Comparison of ENCODE assay signal across 8 cellular contexts in genomic region chr1:220690140-220691038, GRCh38. TPM values are rescaled to one million over a fixed set of nuclear protein-coding genes. Genes with fewer than 3 reads are reported as not detected.
DNase-seq lines count a peak whose midpoint lies in the region; ATAC-seq and TF ChIP-seq lines count a peak whose summit lies in the region.

TSS of gene C1orf115 (plus strand) at chr1:220690363. CDS start at chr1:220690403, 40 bp downstream.

- H3K9me3 ChIP-seq in esophagus muscularis mucosa: no peaks in the 10 kb centered on the region

- no peak for DNase-seq in CD14-positive monocyte (ENCODE audit: low spot score)
- DNase-seq in NCI-H82 treated with DMSO at 0.1 percent for 48 hours (lab: John Stamatoyannopoulos, UW; ENCODE audit: unreplicated experiment): peak; percentile 45
- DNase-seq in activated T-cell treated with anti-CD3 and anti-CD28 coated beads, Interleukin-2, amount 50 U/mL, for 4 hours: peak; percentile 63
- peak; percentile 93 for DNase-seq in esophagus muscularis mucosa (ENCODE audit: extremely low spot score)
- DNase-seq in naive thymus-derived CD8-positive, alpha-beta T cell: peak; percentile 36 to 73 (median 56)

- H3K27ac Mint-ChIP-seq in CD14-positive monocyte: peak within 1 kb of the TSS in 1 of 7 donors; percentile 37
- H3K27ac Mint-ChIP-seq in naive thymus-derived CD8-positive, alpha-beta T cell: peak within 1 kb of the TSS in 3 of 10 donors; percentile 37 to 53 (median 52)
- peak within 1 kb of the TSS; percentile 97 for H3K27ac Mint-ChIP-seq in stimulated activated memory B cell treated with anti-CD40 and anti-IgM and Interleukin-4, amounts not matched to agents 10 μg/mL and 1 μg/mL and 100 μg/mL, for 72 hours

- H3K27ac ChIP-seq in esophagus muscularis mucosa (replicated peaks in 1 of 4): peak within 1 kb of the TSS; percentile 60 to 71 (median 67)

- peaks cover 19% of the 10 kb centered on the region for H3K4me1 Mint-ChIP-seq in CD14-positive monocyte
- peaks cover 9% of the 10 kb centered on the region for H3K4me1 Mint-ChIP-seq in activated T-cell treated with anti-CD3 and anti-CD28 coated beads, Interleukin-2, amount 50 U/mL, for 4 hours (ENCODE audit: low read depth)
- H3K4me1 Mint-ChIP-seq in naive thymus-derived CD8-positive, alpha-beta T cell: peaks cover 2 to 9% (median 8%) of the 10 kb centered on the region in 4 donors
- peaks cover 25% of the 10 kb centered on the region for H3K4me1 Mint-ChIP-seq in stimulated activated memory B cell treated with anti-CD40 and anti-IgM and Interleukin-4, amounts not matched to agents 10 μg/mL and 1 μg/mL and 100 μg/mL, for 72 hours

- no peaks in the 10 kb centered on the region for H3K36me3 ChIP-seq in esophagus muscularis mucosa

- peaks cover 0 to 6% (median 4%) of the 10 kb centered on the region in 7 donors for H3K9me3 Mint-ChIP-seq in CD14-positive monocyte
- H3K9me3 Mint-ChIP-seq in activated T-cell treated with anti-CD3 and anti-CD28 coated beads, Interleukin-2, amount 50 U/mL, for 4 hours: no peaks in the 10 kb centered on the region
- H3K9me3 Mint-ChIP-seq in naive thymus-derived CD8-positive, alpha-beta T cell: no peaks in the 10 kb centered on the region
- no peaks in the 10 kb centered on the region for H3K9me3 Mint-ChIP-seq in stimulated activated memory B cell treated with anti-CD40 and anti-IgM and Interleukin-4, amounts not matched to agents 10 μg/mL and 1 μg/mL and 100 μg/mL, for 72 hours

- TF ChIP-seq CTCF in CD14-positive monocyte (IDR thresholded peaks at IDR 0.05) (peak; percentile 100), esophagus muscularis mucosa (IDR thresholded peaks at IDR 0.05) (peak; percentile 87 to 98 (median 97))

- ATAC-seq in GM19351 (IDR thresholded peaks at IDR 0.05; ENCODE audit: unreplicated experiment) (peak; percentile 93), HG03460 (IDR thresholded peaks at IDR 0.05; ENCODE audit: unreplicated experiment) (peak; percentile 94)
- peak; percentile 96 to 97 for ATAC-seq in activated T-cell treated with anti-CD3 and anti-CD28 coated beads, Interleukin-2, amount 50 U/mL, for 4 hours
- peak; percentile 91 to 93 for ATAC-seq in naive thymus-derived CD8-positive, alpha-beta T cell
- ATAC-seq in stimulated activated memory B cell treated with anti-CD40 and anti-IgM and Interleukin-4, amounts not matched to agents 10 μg/mL and 1 μg/mL and 100 μg/mL, for 72 hours: peak; percentile 98

- peak within 1 kb of the TSS; percentile 91 to 93 for H3K4me3 Mint-ChIP-seq in CD14-positive monocyte
- H3K4me3 Mint-ChIP-seq in activated T-cell treated with anti-CD3 and anti-CD28 coated beads, Interleukin-2, amount 50 U/mL, for 4 hours: peak within 1 kb of the TSS; percentile 82
- H3K4me3 Mint-ChIP-seq in naive thymus-derived CD8-positive, alpha-beta T cell: peak within 1 kb of the TSS; percentile 62 to 88 (median 79)
- peak within 1 kb of the TSS; percentile 95 for H3K4me3 Mint-ChIP-seq in stimulated activated memory B cell treated with anti-CD40 and anti-IgM and Interleukin-4, amounts not matched to agents 10 μg/mL and 1 μg/mL and 100 μg/mL, for 72 hours

- no peak for TF ChIP-seq EP300 in esophagus muscularis mucosa (IDR thresholded peaks at IDR 0.05)

- H3K4me3 ChIP-seq in esophagus muscularis mucosa: peak within 1 kb of the TSS; percentile 70 to 84 (median 73)

- peaks cover 17 to 35% (median 24%) of the 10 kb centered on the region in 3 donors for H3K27me3 Mint-ChIP-seq in CD14-positive monocyte (ENCODE audit: low read depth in 3 of 3)
- H3K27me3 Mint-ChIP-seq in activated T-cell treated with anti-CD3 and anti-CD28 coated beads, Interleukin-2, amount 50 U/mL, for 4 hours (ENCODE audit: low read depth): peaks cover 14% of the 10 kb centered on the region
- peaks cover 10 to 37% (median 19%) of the 10 kb centered on the region in 5 donors for H3K27me3 Mint-ChIP-seq in naive thymus-derived CD8-positive, alpha-beta T cell
- H3K27me3 Mint-ChIP-seq in stimulated activated memory B cell treated with anti-CD40 and anti-IgM and Interleukin-4, amounts not matched to agents 10 μg/mL and 1 μg/mL and 100 μg/mL, for 72 hours: no peaks in the 10 kb centered on the region

- peaks cover 4 to 24% (median 18%) of the 10 kb centered on the region in 4 donors for H3K4me1 ChIP-seq in esophagus muscularis mucosa

- intact Hi-C loops in CD14-positive monocyte (cut with micrococcal nuclease): loop anchor here (2.0 to 5.0 kb wide), 3 partner anchors 42 to 87 kb away; no protein-coding TSS in a partner anchor
- intact Hi-C loops in esophagus muscularis mucosa (cut with DNase I): loop anchor here (2.0 to 5.0 kb wide), 2 partner anchors 42 to 87 kb away; no protein-coding TSS in a partner anchor

- POLR2A ChIA-PET in naive thymus-derived CD8-positive, alpha-beta T cell (lab: Charles Lee): no interaction called here

- H3K27me3 ChIP-seq in esophagus muscularis mucosa: no peaks in the 10 kb centered on the region

- H3K36me3 Mint-ChIP-seq in CD14-positive monocyte: peaks cover 0 to 3% of the 10 kb centered on the region in 2 donors
- H3K36me3 Mint-ChIP-seq in activated T-cell treated with anti-CD3 and anti-CD28 coated beads, Interleukin-2, amount 50 U/mL, for 4 hours (ENCODE audit: insufficient read depth): no peaks in the 10 kb centered on the region
- no peaks in the 10 kb centered on the region for H3K36me3 Mint-ChIP-seq in naive thymus-derived CD8-positive, alpha-beta T cell
- no peaks in the 10 kb centered on the region for H3K36me3 Mint-ChIP-seq in stimulated activated memory B cell treated with anti-CD40 and anti-IgM and Interleukin-4, amounts not matched to agents 10 μg/mL and 1 μg/mL and 100 μg/mL, for 72 hours

- 6% methylated on average over 29 of the region's 93 CpGs for WGBS in esophagus muscularis mucosa

- no peak for TF ChIP-seq POLR2A in esophagus muscularis mucosa (IDR thresholded peaks at IDR 0.05; ENCODE audit: low read depth)

RNA-seq across cellular contexts. Expression of gene C1orf115, which starts in this region (rescaled TPM):
- polyA plus RNA-seq in CD14-positive monocyte: 1 to 10 TPM; 1.9 to 3.1 TPM
- under 1 TPM; 0.18 to 0.27 (median 0.18) TPM for total RNA-seq in activated T-cell treated with anti-CD3 and anti-CD28 coated beads, Interleukin-2, amount 50 U/mL, for 4 hours
- 10 to 100 TPM; 10.8 to 24.0 (median 12.4) TPM for total RNA-seq in esophagus muscularis mucosa
- under 1 TPM; 0.52 TPM for total RNA-seq in naive thymus-derived CD8-positive, alpha-beta T cell
- under 1 TPM in 2 of 3 donors, not detected in 1; 0.44 to 0.99 TPM for polyA plus RNA-seq in naive thymus-derived CD8-positive, alpha-beta T cell

Comparison
In these comparisons a context has a peak if more than half of its experiments do, and no peak if none do; other contexts are left out.
1. RNA of gene C1orf115 (total RNA-seq): 10.8 to 24.0 TPM in esophagus muscularis mucosa; 0.52 TPM in naive thymus-derived CD8-positive, alpha-beta T cell and 0.18 to 0.27 TPM in activated T-cell treated with anti-CD3 and anti-CD28 coated beads, Interleukin-2, amount 50 U/mL, for 4 hours; every median in the first group is over 4 times any median in the second.
2. Peak in DNase-seq and ATAC-seq in activated T-cell treated with anti-CD3 and anti-CD28 coated beads, Interleukin-2, amount 50 U/mL, for 4 hours; RNA of the gene not detected or under 1 TPM.
3. Peak in DNase-seq and ATAC-seq in naive thymus-derived CD8-positive, alpha-beta T cell; RNA of the gene not detected or under 1 TPM.
4. Peak in every context shown above with its lines, with median percentiles within 50 percentile points of each other: H3K4me3 Mint-ChIP-seq and ATAC-seq.